Comparison of ENCODE assay signal across 16 cellular contexts in the genomic region with DNA sequence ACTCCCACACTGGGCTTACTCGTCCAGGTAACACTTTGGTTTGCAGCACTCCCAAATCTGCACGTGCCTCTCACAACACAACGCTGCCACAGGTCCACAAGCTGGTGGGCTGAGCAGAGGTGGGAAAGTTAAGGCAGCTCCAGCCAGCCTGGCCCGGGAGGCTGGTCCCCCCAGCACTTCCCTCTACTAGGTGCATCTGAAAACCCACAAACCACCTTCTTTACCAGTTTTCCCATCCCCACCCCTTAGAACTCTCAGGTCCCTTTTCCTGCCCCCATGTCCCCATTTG. TPM values are rescaled to one million over a fixed set of nuclear protein-coding genes. Genes with fewer than 3 reads are reported as not detected.
DNase-seq lines count a peak whose midpoint lies in the region; ATAC-seq and TF ChIP-seq lines count a peak whose summit lies in the region.
"Had no signal": no experiment of that assay in that cellular context is flagged by ENCODE, and none has a peak within 500 bp of the region (broad histone marks: within the 10 kb centered on the region; RNA-seq: fewer than 3 reads in every experiment).

No MANE protein-coding gene starts in this region.

- POLR2A ChIA-PET in activated CD4-positive, alpha-beta memory T cell treated with anti-CD3 and anti-CD28 coated beads for 36 hours (lab: Charles Lee) = no interaction called here

- TF ChIP-seq CTCF in natural killer cell (IDR thresholded peaks at IDR 0.05) = no peak
- TF ChIP-seq CTCF in mesothelial cell of epicardium (IDR thresholded peaks at IDR 0.05; ENCODE audit: unreplicated experiment) = no peak

- CTCF ChIA-PET in activated CD4-positive, alpha-beta memory T cell treated with anti-CD3 and anti-CD28 coated beads for 36 hours (lab: Charles Lee) = interaction anchor here (1.0 kb wide), 1 partner anchor 92 kb away, joined by 3 read pairs; no protein-coding TSS in a partner anchor

- H3K4me3 Mint-ChIP-seq in natural killer cell treated with Interleukin-12 subunit alpha and Interleukin-12 subunit beta and Interleukin-15 and Interleukin-18, amount 100 ng/mL, for 72 hours = peak overlapping the region; percentile 88
- H3K4me3 Mint-ChIP-seq in natural killer cell (no peak overlapping the region), immature natural killer cell (peak overlapping the region; percentile 40 to 94 (median 88)), mesothelial cell of epicardium (no peak overlapping the region)
- H3K4me3 Mint-ChIP-seq in activated CD4-positive, alpha-beta memory T cell treated with anti-CD3 and anti-CD28 coated beads for 36 hours = peak overlapping the region; percentile 76

- H3K4me1 Mint-ChIP-seq in natural killer cell treated with Interleukin-12 subunit alpha and Interleukin-12 subunit beta and Interleukin-15 and Interleukin-18, amount 100 ng/mL, for 72 hours (ENCODE audit: low read depth in 2 of 2) = peaks cover 11 to 22% of the 10 kb centered on the region in 2 donors
- H3K4me1 Mint-ChIP-seq in natural killer cell (peaks cover 15 to 19% of the 10 kb centered on the region in 2 donors), immature natural killer cell (peaks cover 18 to 24% of the 10 kb centered on the region in 2 donors), mesothelial cell of epicardium (peaks cover 23% of the 10 kb centered on the region)
- H3K4me1 Mint-ChIP-seq in activated CD4-positive, alpha-beta memory T cell treated with anti-CD3 and anti-CD28 coated beads for 36 hours (ENCODE audit: low read depth) = peaks cover 23% of the 10 kb centered on the region

- H3K9me3 Mint-ChIP-seq in natural killer cell treated with Interleukin-12 subunit alpha and Interleukin-12 subunit beta and Interleukin-15 and Interleukin-18, amount 100 ng/mL, for 72 hours = no peaks in the 10 kb centered on the region
- H3K9me3 Mint-ChIP-seq in natural killer cell = no peaks in the 10 kb centered on the region
- no peaks in the 10 kb centered on the region for H3K9me3 Mint-ChIP-seq in activated CD4-positive, alpha-beta memory T cell treated with anti-CD3 and anti-CD28 coated beads for 36 hours
- peaks cover 0 to 1% (median 0%) of the 10 kb centered on the region in 6 donors for H3K9me3 Mint-ChIP-seq in immature natural killer cell
- H3K9me3 Mint-ChIP-seq in mesothelial cell of epicardium = no peaks in the 10 kb centered on the region

- no peaks in the 10 kb centered on the region for H3K36me3 Mint-ChIP-seq in natural killer cell treated with Interleukin-12 subunit alpha and Interleukin-12 subunit beta and Interleukin-15 and Interleukin-18, amount 100 ng/mL, for 72 hours
- H3K36me3 Mint-ChIP-seq in natural killer cell (no peaks in the 10 kb centered on the region), immature natural killer cell (no peaks in the 10 kb centered on the region), mesothelial cell of epicardium (no peaks in the 10 kb centered on the region)
- peaks cover 2% of the 10 kb centered on the region for H3K36me3 Mint-ChIP-seq in activated CD4-positive, alpha-beta memory T cell treated with anti-CD3 and anti-CD28 coated beads for 36 hours

- peak overlapping the region in 1 of 2 donors; percentile 70 for H3K27ac Mint-ChIP-seq in natural killer cell treated with Interleukin-12 subunit alpha and Interleukin-12 subunit beta and Interleukin-15 and Interleukin-18, amount 100 ng/mL, for 72 hours
- H3K27ac Mint-ChIP-seq in natural killer cell = peak overlapping the region in 1 of 2 donors; percentile 73
- peak overlapping the region; percentile 65 for H3K27ac Mint-ChIP-seq in activated CD4-positive, alpha-beta memory T cell treated with anti-CD3 and anti-CD28 coated beads for 36 hours
- no peak overlapping the region for H3K27ac Mint-ChIP-seq in immature natural killer cell
- no peak overlapping the region for H3K27ac Mint-ChIP-seq in mesothelial cell of epicardium

- no peak for ATAC-seq in natural killer cell treated with Interleukin-12 subunit alpha and Interleukin-12 subunit beta and Interleukin-15 and Interleukin-18, amount 100 ng/mL, for 72 hours
- ATAC-seq in natural killer cell (no peak), HG03354 (IDR thresholded peaks at IDR 0.05; ENCODE audit: poor library complexity, severe bottlenecking, unreplicated experiment) (no peak)
- ATAC-seq: heart left ventricle, pancreas had no signal

- DNase-seq in natural killer cell treated with Interleukin-12 subunit alpha and Interleukin-12 subunit beta and Interleukin-15 and Interleukin-18, amount 100 ng/mL, for 72 hours (ENCODE audit: low spot score) = no peak
- DNase-seq in natural killer cell = no peak
- no peak for DNase-seq in activated CD4-positive, alpha-beta memory T cell treated with anti-CD3 and anti-CD28 coated beads for 36 hours
- no peak for DNase-seq in immature natural killer cell
- DNase-seq in cerebellum (ENCODE audit: low spot score) = no peak
- DNase-seq in mesothelial cell of epicardium (ENCODE audit: low spot score in 2 of 2, unreplicated experiment in 2 of 2) = no peak
- no peak for DNase-seq in NK-92 (lab: John Stamatoyannopoulos, UW; ENCODE audit: unreplicated experiment)
- DNase-seq: activated CD4-positive, CD25-positive, alpha-beta regulatory T cell; dermis blood vessel endothelial cell; NCI-H1105; NCI-H2171 treated with DMSO at 0.1 percent for 48 hours; NK-92 treated with Interleukin-12 subunit alpha and Interleukin-12 subunit beta, amount 100 ng/mL, for 24 hours; T-helper 1 cell had no signal

- H3K27me3 Mint-ChIP-seq in natural killer cell treated with Interleukin-12 subunit alpha and Interleukin-12 subunit beta and Interleukin-15 and Interleukin-18, amount 100 ng/mL, for 72 hours = no peaks in the 10 kb centered on the region
- H3K27me3 Mint-ChIP-seq in natural killer cell (ENCODE audit: low read depth in 2 of 2) = peaks cover 0 to 3% of the 10 kb centered on the region in 2 donors
- H3K27me3 Mint-ChIP-seq in activated CD4-positive, alpha-beta memory T cell treated with anti-CD3 and anti-CD28 coated beads for 36 hours = no peaks in the 10 kb centered on the region
- peaks cover 11 to 14% (median 11%) of the 10 kb centered on the region in 3 donors for H3K27me3 Mint-ChIP-seq in immature natural killer cell (ENCODE audit: low read depth in 3 of 3)
- no peaks in the 10 kb centered on the region for H3K27me3 Mint-ChIP-seq in mesothelial cell of epicardium (ENCODE audit: low read depth)

- intact Hi-C loops in natural killer cell (cut with micrococcal nuclease) = no loop called here
- intact Hi-C loops in activated CD4-positive, alpha-beta memory T cell treated with anti-CD3 and anti-CD28 coated beads for 36 hours (cut with micrococcal nuclease) = loop anchor here (2.0 kb wide), 3 partner anchors 17 to 153 kb away; a partner anchor contains a TSS

RNA-seq across cellular contexts. Expression of a gene that starts 1.4 kb away (rescaled TPM):
- 10 to 100 TPM; 20.9 to 24.0 TPM for total RNA-seq in natural killer cell treated with Interleukin-12 subunit alpha and Interleukin-12 subunit beta and Interleukin-15 and Interleukin-18, amount 100 ng/mL, for 72 hours
- total RNA-seq in natural killer cell (10 to 100 TPM; 28.5 to 35.8 (median 32.9) TPM), cerebellum (14.0 TPM), mesothelial cell of epicardium (55.1 to 59.7 TPM (median 55.9 TPM) in 3 replicates)
- total RNA-seq in activated CD4-positive, alpha-beta memory T cell treated with anti-CD3 and anti-CD28 coated beads for 36 hours = 10 to 100 TPM; 28.0 to 29.6 TPM
- polyA plus RNA-seq in immature natural killer cell = 10 to 100 TPM; 14.7 to 20.0 (median 15.4) TPM

RNA-seq across cellular contexts. Expression of a gene that starts 46.9 kb away (rescaled TPM):
- total RNA-seq in natural killer cell treated with Interleukin-12 subunit alpha and Interleukin-12 subunit beta and Interleukin-15 and Interleukin-18, amount 100 ng/mL, for 72 hours = 100 to 1,000 TPM; 134 to 155 TPM
- total RNA-seq in natural killer cell = 10 to 100 TPM; 86.2 to 88.6 (median 88.0) TPM
- 100 to 1,000 TPM; 111 to 115 TPM for total RNA-seq in activated CD4-positive, alpha-beta memory T cell treated with anti-CD3 and anti-CD28 coated beads for 36 hours
- 100 to 1,000 TPM in 1 of 3 donors, 10 to 100 TPM in 2; 70.7 to 124 (median 92.6) TPM for polyA plus RNA-seq in immature natural killer cell
- total RNA-seq in cerebellum = 36.0 TPM
- 73.3 to 82.1 TPM (median 77.2 TPM) in 3 replicates for total RNA-seq in mesothelial cell of epicardium

Comparison
In these comparisons a context has a peak if more than half of its experiments do, and no peak if none do; other contexts are left out.
1. H3K4me3 Mint-ChIP-seq: peak in natural killer cell treated with Interleukin-12 subunit alpha and Interleukin-12 subunit beta and Interleukin-15 and Interleukin-18, amount 100 ng/mL, for 72 hours (single experiment), activated CD4-positive, alpha-beta memory T cell treated with anti-CD3 and anti-CD28 coated beads for 36 hours (single experiment) and immature natural killer cell (5 of 5); none in natural killer cell (single experiment) and mesothelial cell of epicardium (single experiment).